Comparison of ENCODE assay signal across 12 cellular contexts in the genomic region with DNA sequence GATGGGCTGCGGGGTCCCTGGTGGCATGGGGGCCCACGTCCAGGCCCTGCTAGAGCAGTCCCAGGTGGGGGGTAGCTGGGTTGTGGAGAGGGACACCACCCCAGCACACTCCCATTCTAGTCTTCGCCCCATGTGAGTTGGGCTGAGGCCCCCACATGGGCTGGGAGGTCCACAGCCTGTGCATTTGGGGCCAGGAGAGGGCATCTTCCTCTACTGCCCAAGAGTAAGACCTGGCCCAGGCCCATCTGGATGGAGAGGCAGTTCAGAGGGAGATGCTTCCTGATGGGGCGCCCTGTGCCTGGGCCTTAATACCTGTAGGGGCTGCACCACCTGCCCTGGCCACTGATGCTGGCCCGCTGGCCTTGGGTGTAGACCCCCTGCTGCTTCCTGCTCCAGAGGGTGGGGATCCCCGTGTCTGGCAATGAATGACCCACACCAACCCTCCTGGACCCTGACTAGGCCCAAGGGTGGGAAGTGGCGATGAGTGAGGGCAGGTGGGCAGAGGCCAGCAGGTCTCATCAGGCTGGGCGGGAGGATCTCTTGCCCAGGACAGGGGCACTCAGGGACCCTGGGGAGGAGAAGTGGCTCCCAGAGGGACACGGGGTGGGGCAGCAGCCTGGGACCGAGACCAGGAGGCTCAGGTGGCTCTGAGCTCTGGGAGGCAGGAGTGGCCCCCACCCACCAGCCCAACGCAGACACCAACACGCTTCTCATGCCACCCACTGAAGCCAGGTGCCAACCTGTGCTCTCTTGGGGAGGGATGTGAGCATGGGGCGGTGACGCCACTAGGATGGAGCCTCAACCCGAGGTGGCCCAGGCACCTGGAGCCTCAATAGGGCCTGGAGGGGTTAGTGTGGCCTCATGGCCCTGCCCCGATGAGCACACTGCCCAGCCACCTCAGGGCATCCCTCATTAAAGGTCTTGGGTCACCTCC. TPM values are rescaled to one million over a fixed set of nuclear protein-coding genes. Genes with fewer than 3 reads are reported as not detected.
DNase-seq lines count a peak whose midpoint lies in the region; ATAC-seq and TF ChIP-seq lines count a peak whose summit lies in the region.
"Had no signal": no experiment of that assay in that cellular context is flagged by ENCODE, and none has a peak within 500 bp of the region (broad histone marks: within the 10 kb centered on the region; RNA-seq: fewer than 3 reads in every experiment).

No MANE protein-coding gene starts in this region.

- WGBS in ovary, 3 donors: 86 to 89% (median 87%) methylated on average over 15 to 16 of the region's 16 CpGs

- TF ChIP-seq CTCF in coronary artery (IDR thresholded peaks at IDR 0.05) (no peak), ovary (IDR thresholded peaks at IDR 0.05) (no peak), GM10266 (IDR thresholded peaks at IDR 0.05; ENCODE audit: control insufficient read depth, insufficient read depth, low read depth, missing control alignments) (no peak)

- H3K4me1 ChIP-seq in ovary (ENCODE audit: insufficient read depth): peaks cover 3% of the 10 kb centered on the region

- peak; percentile 1 for DNase-seq in activated CD4-positive, alpha-beta T cell treated with anti-CD3 and anti-CD28 coated beads for 48 hours
- no peak for DNase-seq in activated CD4-positive, alpha-beta T cell treated with anti-CD3 and anti-CD28 coated beads for 4 hours
- DNase-seq in D341Med (ENCODE audit: low spot score) (peak; percentile 25), coronary artery (ENCODE audit: low spot score) (peak; percentile 68), ovary (peak; percentile 7 to 26 (median 16)), GM10266 (ENCODE audit: extremely low spot score) (no peak)
- DNase-seq: kidney glomerular epithelial cell; stimulated activated CD4-positive, alpha-beta T cell treated with anti-CD3 and anti-CD28 coated beads, Interleukin-2, amount 100 ng/mL, for 48 hours had no signal

- intact Hi-C loops in ovary (cut with DNase I): no loop called here

- ATAC-seq in HG03432 (IDR thresholded peaks at IDR 0.05; ENCODE audit: unreplicated experiment) (no peak), GM18498 (IDR thresholded peaks at IDR 0.05; ENCODE audit: unreplicated experiment) (no peak)

- H3K4me3 ChIP-seq in coronary artery (no peak overlapping the region), ovary (no peak overlapping the region)
- H3K4me3 ChIP-seq: vagina had no signal

- no peaks in the 10 kb centered on the region for H3K36me3 ChIP-seq in ovary
- H3K36me3 ChIP-seq: vagina had no signal

- no peak for TF ChIP-seq EP300 in ovary (IDR thresholded peaks at IDR 0.05)

- no peaks in the 10 kb centered on the region for H3K9me3 ChIP-seq in ovary
- H3K9me3 ChIP-seq: vagina had no signal

- H3K27me3 ChIP-seq in ovary: no peaks in the 10 kb centered on the region
- H3K27me3 ChIP-seq: vagina had no signal

- TF ChIP-seq POLR2A in ovary (IDR thresholded peaks at IDR 0.05): no peak

- H3K27ac ChIP-seq in coronary artery (no peak overlapping the region), ovary (no peak overlapping the region)
- H3K27ac ChIP-seq: epithelial cell of prostate, vagina had no signal

RNA-seq across cellular contexts. Expression of gene GNB1L, which starts 17.4 kb away (rescaled TPM):
- total RNA-seq in ovary: 10 to 100 TPM in 2 of 7 donors, 1 to 10 TPM in 5; 3.1 to 14.9 (median 6.0) TPM
- polyA plus RNA-seq in ovary: 1 to 10 TPM in 1 of 2 donors, not detected in 1; 5.1 TPM

RNA-seq across cellular contexts. Expression of gene RTL10, which starts 17.4 kb away (rescaled TPM):
- 10 to 100 TPM in 6 of 7 donors, 1 to 10 TPM in 1; 9.1 to 54.3 (median 16.7) TPM for total RNA-seq in ovary
- 1 to 10 TPM; 7.1 to 7.3 TPM for polyA plus RNA-seq in ovary

Comparison
In these comparisons a context has a peak if more than half of its experiments do, and no peak if none do; other contexts are left out.
1. DNase-seq: peak in activated CD4-positive, alpha-beta T cell treated with anti-CD3 and anti-CD28 coated beads for 48 hours (single experiment), D341Med (single experiment), coronary artery (single experiment) and ovary (5 of 5); none in activated CD4-positive, alpha-beta T cell treated with anti-CD3 and anti-CD28 coated beads for 4 hours (0 of 2) and GM10266 (single experiment).